Comparison of ENCODE assay signal across 14 cellular contexts in genomic region chr3:16323737-16324136, GRCh38.
"Had no signal": no experiment of that assay in that cellular context is flagged by ENCODE, and none has a peak within 500 bp of the region (broad histone marks: within the 10 kb centered on the region; RNA-seq: fewer than 3 reads in every experiment).

No MANE protein-coding gene starts in this region.

- H3K4me3 Mint-ChIP-seq: immature natural killer cell; nephron progenitor cell; T-helper 1 cell treated with Interleukin-12 subunit alpha and Interleukin-12 subunit beta and Interleukin-4 antibody, amounts not matched to agents 30 μg/mL and 1 μg/mL, for 36 hours; WTC11 had no signal

- ATAC-seq: esophagus mucosa, left cardiac atrium, WTC11 had no signal

- H3K27ac Mint-ChIP-seq: T-helper 1 cell treated with Interleukin-12 subunit alpha and Interleukin-12 subunit beta and Interleukin-4 antibody, amounts not matched to agents 30 μg/mL and 1 μg/mL, for 36 hours; WTC11 had no signal

- H3K4me1 Mint-ChIP-seq: nephron progenitor cell had no signal

- H3K27ac ChIP-seq: ascending aorta, stomach, thoracic aorta had no signal

- H3K9me3 ChIP-seq: ascending aorta, SK-N-SH, stomach, thoracic aorta had no signal

- H3K4me3 ChIP-seq: ascending aorta, stomach, thoracic aorta had no signal

- H3K27me3 ChIP-seq: ascending aorta, stomach had no signal

- H3K4me1 ChIP-seq: ascending aorta had no signal

- H3K9me3 Mint-ChIP-seq: activated T-helper 2 cell treated with anti-CD3 and anti-CD28 coated beads, Interferon-gamma antibody, Interleukin-2, Interleukin-4, amounts not matched to agents 10 μg/mL and 5 μg/mL and 100 μg/mL, durations not matched to agents 14 hours and 24 hours and 36 hours; immature natural killer cell; T-helper 1 cell treated with Interleukin-12 subunit alpha and Interleukin-12 subunit beta and Interleukin-4 antibody, amounts not matched to agents 30 μg/mL and 1 μg/mL, for 36 hours; WTC11 had no signal

- DNase-seq: activated CD4-positive, alpha-beta T cell treated with anti-CD3 and anti-CD28 coated beads, Interleukin-2, amount 50 U/mL, for 4 hours; glutamatergic neuron; immature natural killer cell; left cardiac atrium; nephron progenitor cell; SK-N-SH; stimulated activated CD4-positive, alpha-beta T cell treated with anti-CD3 and anti-CD28 coated beads, Interleukin-2, amount 100 ng/mL, for 48 hours; stomach had no signal
